ENCODE assay signal across 8 cellular contexts in the genomic region with DNA sequence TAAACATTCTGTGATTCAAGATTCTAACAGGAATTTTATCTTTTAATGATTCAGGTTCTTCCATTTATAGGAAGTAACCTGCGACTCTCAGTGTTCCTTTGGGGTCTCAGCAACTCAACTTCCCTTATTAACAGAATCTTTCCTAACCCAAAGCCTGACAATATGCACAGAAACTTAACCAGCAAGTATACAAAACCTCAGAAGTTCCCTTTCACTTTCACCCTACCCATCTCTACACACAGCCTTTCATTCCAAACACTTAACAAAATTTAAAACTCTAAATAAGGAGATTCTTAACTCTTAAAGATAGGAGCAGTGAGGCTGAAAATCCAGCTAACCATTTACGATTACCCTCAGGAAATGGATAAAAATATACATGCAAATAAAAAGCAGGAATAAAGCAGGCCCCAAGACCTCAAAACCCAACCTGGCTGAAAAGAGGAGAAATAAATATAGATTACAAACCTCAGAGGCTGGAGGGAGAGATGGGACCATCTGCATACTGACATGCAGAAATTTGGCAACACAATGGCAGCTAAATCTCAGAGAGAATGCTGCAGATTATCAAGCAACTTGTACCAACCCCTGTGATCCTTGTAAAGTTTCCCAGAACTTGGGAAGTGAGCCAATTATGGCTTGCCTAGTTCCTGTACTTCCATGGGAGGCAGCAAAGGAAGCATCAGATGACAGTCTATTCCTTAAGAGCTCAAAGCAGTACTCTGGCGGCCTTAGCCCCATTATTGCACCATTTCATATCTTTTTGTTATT.
A peak's percentile ranks its signal among the peaks of the same experiment; 100 is the strongest.
DNase-seq lines count a peak whose midpoint lies in the region; ATAC-seq, FAIRE-seq and TF ChIP-seq lines count a peak whose summit lies in the region.

No MANE protein-coding gene starts in this region.

- H3K9me3 Mint-ChIP-seq in natural killer cell treated with Interleukin-12 subunit alpha and Interleukin-12 subunit beta and Interleukin-15 and Interleukin-18, amount 100 ng/mL, for 72 hours, result no peaks in the 10 kb centered on the region

- H3K9ac ChIP-seq in HUES48 (ENCODE audit: low read depth, low read length), result 0 out of 2 replicates have a peak overlapping the region, but pooled peaks have one; percentile 2

- no peak for TF ChIP-seq CTCF in astrocyte of the spinal cord (IDR thresholded peaks at IDR 0.05; ENCODE audit: low read depth, low read length)

- peaks cover 80% of the 10 kb centered on the region for H3K4me1 ChIP-seq in HUES48 (ENCODE audit: control insufficient read depth, insufficient read depth, low read length)

- peaks cover 10 to 20% of the 10 kb centered on the region in 2 donors for H3K4me1 Mint-ChIP-seq in natural killer cell treated with Interleukin-12 subunit alpha and Interleukin-12 subunit beta and Interleukin-15 and Interleukin-18, amount 100 ng/mL, for 72 hours (ENCODE audit: low read depth in 2 of 2)

- peak overlapping the region; percentile 25 for H3K27ac ChIP-seq in HUES48 (ENCODE audit: low read depth, low read length)

- no peaks in the 10 kb centered on the region for H3K27me3 ChIP-seq in HUES48 (ENCODE audit: control insufficient read depth, insufficient read depth, low read length)

- H3K27me3 Mint-ChIP-seq in natural killer cell treated with Interleukin-12 subunit alpha and Interleukin-12 subunit beta and Interleukin-15 and Interleukin-18, amount 100 ng/mL, for 72 hours, result peaks cover 0 to 2% of the 10 kb centered on the region in 2 donors

- H3K4me3 ChIP-seq in HUES48 (ENCODE audit: low read depth, low read length) (peak overlapping the region; percentile 5; the same call in 1 of the 2 replicates), astrocyte of the spinal cord (ENCODE audit: low read depth, low read length) (no peak overlapping the region)

- FAIRE-seq in frontal cortex (lab: Jason Lieb, UNC), result no peak

- H3K4me3 Mint-ChIP-seq in natural killer cell treated with Interleukin-12 subunit alpha and Interleukin-12 subunit beta and Interleukin-15 and Interleukin-18, amount 100 ng/mL, for 72 hours, result peak overlapping the region; percentile 44

- peak; percentile 84 for ATAC-seq in GM21529 (IDR thresholded peaks at IDR 0.05; ENCODE audit: unreplicated experiment)
- no peak for ATAC-seq in natural killer cell treated with Interleukin-12 subunit alpha and Interleukin-12 subunit beta and Interleukin-15 and Interleukin-18, amount 100 ng/mL, for 72 hours

- H3K27ac Mint-ChIP-seq in natural killer cell treated with Interleukin-12 subunit alpha and Interleukin-12 subunit beta and Interleukin-15 and Interleukin-18, amount 100 ng/mL, for 72 hours, result peak overlapping the region in 1 of 2 donors; percentile 78

- H3K9me3 ChIP-seq in HUES48 (ENCODE audit: control insufficient read depth, insufficient read depth, low read length), result no peaks in the 10 kb centered on the region

- no peaks in the 10 kb centered on the region for H3K36me3 Mint-ChIP-seq in natural killer cell treated with Interleukin-12 subunit alpha and Interleukin-12 subunit beta and Interleukin-15 and Interleukin-18, amount 100 ng/mL, for 72 hours

- no peaks in the 10 kb centered on the region for H3K36me3 ChIP-seq in HUES48 (ENCODE audit: control insufficient read depth, insufficient read depth, low read length)

- DNase-seq in EL (peak; percentile 69), astrocyte of the spinal cord (ENCODE audit: low read depth, low spot score) (peak; percentile 54), midbrain (lab: John Stamatoyannopoulos, UW) (no peak), cerebellum (ENCODE audit: low spot score) (no peak), frontal cortex (ENCODE audit: low spot score in 2 of 2) (no peak)
- DNase-seq in natural killer cell treated with Interleukin-12 subunit alpha and Interleukin-12 subunit beta and Interleukin-15 and Interleukin-18, amount 100 ng/mL, for 72 hours (ENCODE audit: low spot score), result no peak

- in situ Hi-C loops in astrocyte of the spinal cord (cut with HindIII; ENCODE audit: low sequenced_read_pairs), result no loop called here

Comparison
In these comparisons a context has a peak if more than half of its experiments do, and no peak if none do; other contexts are left out.
1. DNase-seq: peak in EL (single experiment) and astrocyte of the spinal cord (single experiment); none in natural killer cell treated with Interleukin-12 subunit alpha and Interleukin-12 subunit beta and Interleukin-15 and Interleukin-18, amount 100 ng/mL, for 72 hours (single experiment), midbrain (single experiment), cerebellum (single experiment) and frontal cortex (0 of 2).